ENCODE assay signal across 28 cellular contexts in genomic region chr10:63455507-63455906, GRCh38.
"Had no signal": no experiment of that assay in that cellular context is flagged by ENCODE, and none has a peak within 500 bp of the region (broad histone marks: within the 10 kb centered on the region; RNA-seq: fewer than 3 reads in every experiment).

No MANE protein-coding gene starts in this region.

- H3K27ac ChIP-seq: adrenal gland, gastrocnemius medialis, hepatocyte, prostate gland, stomach, thyroid gland, upper lobe of left lung, vagina had no signal

- DNase-seq: activated CD4-positive, alpha-beta memory T cell treated with anti-CD3 and anti-CD28 coated beads, Interleukin-2, amount 10 ng/mL, durations not matched to agents 7 days and 5 days; activated CD4-positive, alpha-beta T cell treated with anti-CD3 and anti-CD28 coated beads, Interleukin-2, amount 10 ng/mL, durations not matched to agents 24 days and 14 days; activated CD4-positive, CD25-positive, alpha-beta regulatory T cell treated with anti-CD3 and anti-CD28 coated beads, Interleukin-2, amount 50 U/mL, for 72 hours; activated gamma-delta T cell treated with Interleukin-2 at 50 U/mL for 16 hours; activated T-cell treated with anti-CD3 and anti-CD28 coated beads, Interleukin-2, amount 50 U/mL, for 4 hours; adrenal gland; aorta; cortex of kidney; effector memory CD8-positive, alpha-beta T cell; erythroblast; gastrocnemius medialis; glutamatergic neuron; kidney; left colon; mammary epithelial cell; midbrain; retina; small intestine; stimulated activated CD4-positive, alpha-beta T cell treated with anti-CD3 and anti-CD28 coated beads, Interleukin-15, amount 100 ng/mL, for 24 hours; stimulated activated CD4-positive, alpha-beta T cell treated with anti-CD3 and anti-CD28 coated beads, Interleukin-2, amount 100 ng/mL, for 24 hours; stimulated activated naive B cell treated with anti-CD40 and anti-IgM and Interleukin-4, amounts not matched to agents 10 μg/mL and 1 μg/mL and 100 μg/mL, for 72 hours; stomach; T-helper 2 cell; thyroid gland; upper lobe of left lung had no signal

- H3K36me3 ChIP-seq: adrenal gland, gastrocnemius medialis, prostate gland, thyroid gland, upper lobe of left lung, vagina had no signal

- H3K27me3 ChIP-seq: adrenal gland, gastrocnemius medialis, hepatocyte, stomach, thyroid gland, upper lobe of left lung, vagina had no signal

- H3K4me1 ChIP-seq: prostate gland had no signal

- H3K4me2 ChIP-seq: hepatocyte had no signal

- H3K9me3 ChIP-seq: adrenal gland, gastrocnemius medialis, prostate gland, stomach, thyroid gland, upper lobe of left lung, vagina had no signal

- H2AFZ ChIP-seq: hepatocyte had no signal

- H3K4me3 ChIP-seq: adrenal gland, gastrocnemius medialis, hepatocyte, prostate gland, stomach, thyroid gland, upper lobe of left lung, vagina had no signal
